16 cellular contexts compared by ENCODE assay signal in genomic region chr10:116669832-116670644, GRCh38. TPM values are rescaled to one million over a fixed set of nuclear protein-coding genes. Genes with fewer than 3 reads are reported as not detected.
A peak's percentile ranks its signal among the peaks of the same experiment; 100 is the strongest.
DNase-seq lines count a peak whose midpoint lies in the region; ATAC-seq and TF ChIP-seq lines count a peak whose summit lies in the region.
"Had no signal": no experiment of that assay in that cellular context is flagged by ENCODE, and none has a peak within 500 bp of the region (broad histone marks: within the 10 kb centered on the region; RNA-seq: fewer than 3 reads in every experiment).

No MANE protein-coding gene starts in this region.

- H3K9me3 Mint-ChIP-seq in Calu3 (ENCODE audit: low read depth, unreplicated experiment): no peaks in the 10 kb centered on the region
- H3K9me3 Mint-ChIP-seq: activated naive CD8-positive, alpha-beta T cell treated with anti-CD3 and anti-CD28 coated beads for 36 hours; CD4-positive, alpha-beta T cell had no signal

- CTCF ChIA-PET in Calu3 (lab: Charles Lee): no interaction called here

- peaks cover 26% of the 10 kb centered on the region for H3K27me3 Mint-ChIP-seq in Calu3 (ENCODE audit: unreplicated experiment)

- intact Hi-C loops in posterior vena cava (cut with DNase I): no loop called here
- intact Hi-C loops in Calu3 (cut with micrococcal nuclease; ENCODE audit: unreplicated experiment): no loop called here

- ATAC-seq in GM19351 (IDR thresholded peaks at IDR 0.05; ENCODE audit: unreplicated experiment): no peak
- ATAC-seq: activated CD4-positive, alpha-beta T cell treated with anti-CD3 and anti-CD28 coated beads for 36 hours had no signal

- H3K27ac Mint-ChIP-seq in Calu3 (ENCODE audit: unreplicated experiment): no peak overlapping the region
- H3K27ac Mint-ChIP-seq: activated CD4-positive, alpha-beta T cell treated with anti-CD3 and anti-CD28 coated beads for 36 hours; activated naive CD8-positive, alpha-beta T cell treated with anti-CD3 and anti-CD28 coated beads for 36 hours; CD4-positive, alpha-beta T cell had no signal

- peak; percentile 82 for DNase-seq in ELF-1 (ENCODE audit: low read depth, low spot score)
- DNase-seq in SW480 (ENCODE audit: low spot score): peak; percentile 83
- peak; percentile 72 for DNase-seq in iPS DF 4.7 (ENCODE audit: extremely low read depth, low spot score)
- peak; percentile 73 for DNase-seq in posterior vena cava (ENCODE audit: low spot score)
- no peak for DNase-seq in HCEC 1CT
- DNase-seq in GDM1 (lab: John Stamatoyannopoulos, UW): no peak
- no peak for DNase-seq in Calu3
- DNase-seq: activated CD4-positive, alpha-beta T cell treated with anti-CD3 and anti-CD28 coated beads for 36 hours; activated naive CD8-positive, alpha-beta T cell treated with anti-CD3 and anti-CD28 coated beads for 36 hours; NCI-H1092 treated with DMSO at 0.1 percent for 48 hours; SHP77; substantia nigra had no signal

- no peak overlapping the region for H3K4me3 Mint-ChIP-seq in Calu3 (ENCODE audit: low read depth, unreplicated experiment)
- H3K4me3 Mint-ChIP-seq: activated CD4-positive, alpha-beta T cell treated with anti-CD3 and anti-CD28 coated beads for 36 hours; activated naive CD8-positive, alpha-beta T cell treated with anti-CD3 and anti-CD28 coated beads for 36 hours; CD4-positive, alpha-beta T cell had no signal

- no peak for TF ChIP-seq CTCF in Calu3 (IDR thresholded peaks at IDR 0.05; ENCODE audit: unreplicated experiment)

- BruUV-seq in Calu3 (replicated peaks; lab: Mats Ljungman, UMichigan): no TSS peak

- no peaks in the 10 kb centered on the region for H3K4me1 Mint-ChIP-seq in Calu3 (ENCODE audit: low read depth, unreplicated experiment)
- H3K4me1 Mint-ChIP-seq: activated CD4-positive, alpha-beta T cell treated with anti-CD3 and anti-CD28 coated beads for 36 hours; activated naive CD8-positive, alpha-beta T cell treated with anti-CD3 and anti-CD28 coated beads for 36 hours had no signal

- H3K36me3 Mint-ChIP-seq in Calu3 (ENCODE audit: insufficient read depth, unreplicated experiment): no peaks in the 10 kb centered on the region
- H3K36me3 Mint-ChIP-seq: activated naive CD8-positive, alpha-beta T cell treated with anti-CD3 and anti-CD28 coated beads for 36 hours had no signal

RNA-seq across cellular contexts. Expression of gene PNLIPRP2, which starts 49.3 kb away (rescaled TPM):
- total RNA-seq in posterior vena cava (1 to 10 TPM in 1 of 2 donors, not detected in 1; 1.3 TPM), Calu3 (2022) (not detected in 2 replicates)
- total RNA-seq: activated CD4-positive, alpha-beta T cell treated with anti-CD3 and anti-CD28 coated beads for 36 hours; activated naive CD8-positive, alpha-beta T cell treated with anti-CD3 and anti-CD28 coated beads for 36 hours; CD4-positive, alpha-beta T cell; endothelial cell of umbilical vein; mononuclear cell had no signal

Comparison
In these comparisons a context has a peak if more than half of its experiments do, and no peak if none do; other contexts are left out.
1. DNase-seq: peak in ELF-1 (single experiment), SW480 (single experiment), iPS DF 4.7 (single experiment) and posterior vena cava (single experiment); none in HCEC 1CT (single experiment), GDM1 (single experiment) and Calu3 (single experiment).